In genomic region chr2:178449700-178450573, GRCh38 we compare ENCODE assay signal across 1 cellular context.
TF ChIP-seq lines count a peak whose summit lies in the region.

No MANE protein-coding gene starts in this region.

TF ChIP-seq in K562, 482 proteins besides CTCF, POLR2A, EP300 and RAD21 (continued from another document):
- TF ChIP-seq UBTF (IDR thresholded peaks at IDR 0.05; ENCODE audit: borderline replicate concordance in 1 of 2, low read depth in 2 of 2, low read length in 2 of 2) = peak in 1 of 2 experiments; percentile 50; a peak in 1 of 4 replicates
- no peak for TF ChIP-seq MYC (IDR thresholded peaks at IDR 0.05; ENCODE audit: low read depth, low read length)
- no peak for TF ChIP-seq MYC (CRISPR knock-in tag; IDR thresholded peaks at IDR 0.05; ENCODE audit: borderline replicate concordance, low read depth)
- peak; percentile 21; the same call in 1 of the 2 replicates for TF ChIP-seq NFRKB (IDR thresholded peaks at IDR 0.05; ENCODE audit: low read depth)
TF ChIP-seq in K562: peak in this region for 44.
